ENCODE assay signal across 21 cellular contexts in the genomic region with DNA sequence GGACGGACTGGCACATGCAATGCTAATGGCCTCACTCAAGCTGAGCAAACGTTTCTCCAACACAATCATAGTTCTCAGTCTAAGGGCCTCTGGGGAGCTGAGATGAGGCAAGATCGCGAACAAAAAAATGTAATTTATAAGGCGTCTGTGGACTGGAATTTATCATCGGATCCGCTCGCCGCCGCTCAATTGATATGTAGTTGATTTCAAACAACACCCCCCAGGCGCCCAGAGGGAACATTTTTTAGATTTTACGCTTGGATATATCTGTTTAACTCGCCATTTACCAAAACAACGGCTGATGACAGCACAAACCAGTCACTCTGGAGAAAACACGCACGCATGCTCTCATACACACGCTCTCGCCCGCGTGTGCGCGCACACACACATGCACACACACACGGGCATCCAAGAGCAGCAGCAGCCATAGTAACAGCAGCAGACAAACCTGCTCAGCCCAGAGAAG.
DNase-seq lines count a peak whose midpoint lies in the region; ATAC-seq lines count a peak whose summit lies in the region.
"Had no signal": no experiment of that assay in that cellular context is flagged by ENCODE, and none has a peak within 500 bp of the region (broad histone marks: within the 10 kb centered on the region; RNA-seq: fewer than 3 reads in every experiment).

No MANE protein-coding gene starts in this region.

- no peaks in the 10 kb centered on the region for H3K79me1 ChIP-seq in neuronal stem cell (ENCODE audit: low read depth, low read length)

- no peak overlapping the region for H4K91ac ChIP-seq in neuronal stem cell (ENCODE audit: low read depth, low read length, poor library complexity)

- H3K4me3 ChIP-seq in neuronal stem cell (ENCODE audit: low read length in 2 of 2): no peak overlapping the region
- H3K4me3 ChIP-seq: skin epidermis had no signal

- peak overlapping the region; percentile 47 for H3K9ac ChIP-seq in neuronal stem cell (ENCODE audit: low read depth, low read length, poor library complexity)

- H2BK12ac ChIP-seq in neuronal stem cell (ENCODE audit: low read length): peak overlapping the region; percentile 88

- H3K36me3 ChIP-seq in neuronal stem cell (replicated peaks in 1 of 2; ENCODE audit: control insufficient read depth in 2 of 2, insufficient read depth in 2 of 2, low read length in 2 of 2): no peaks in the 10 kb centered on the region

- peak overlapping the region; percentile 50 for H2BK15ac ChIP-seq in neuronal stem cell (ENCODE audit: low read length)

- no peak overlapping the region for H2AFZ ChIP-seq in neuronal stem cell (ENCODE audit: low read length)

- no peaks in the 10 kb centered on the region for H3K36me3 Mint-ChIP-seq in activated naive CD8-positive, alpha-beta T cell treated with anti-CD3 and anti-CD28 coated beads for 36 hours
- H3K36me3 Mint-ChIP-seq: immature natural killer cell, memory B cell had no signal

- WGBS in neuronal stem cell (ENCODE audit: extremely low coverage in 2 of 2, insufficient read length in 2 of 2, insufficient replicate concordance in 1 of 2), 2 donors: no CpG with 5 or more reads among the region's 23 CpGs

- no peaks in the 10 kb centered on the region for H3K9me3 Mint-ChIP-seq in activated naive CD8-positive, alpha-beta T cell treated with anti-CD3 and anti-CD28 coated beads for 36 hours
- H3K9me3 Mint-ChIP-seq: activated T-cell treated with anti-CD3 and anti-CD28 coated beads, Interleukin-2, amount 50 U/mL, for 24 hours; T-helper 2 cell treated with Interferon-gamma antibody and Interleukin-4, amounts not matched to agents 5 μg/mL and 100 μg/mL, for 36 hours had no signal

- H2AK5ac ChIP-seq in neuronal stem cell (ENCODE audit: low read depth, low read length): no peak overlapping the region

- H3K18ac ChIP-seq in neuronal stem cell (ENCODE audit: low read length): peak overlapping the region; percentile 79

- no peak overlapping the region for H3K27ac Mint-ChIP-seq in activated naive CD8-positive, alpha-beta T cell treated with anti-CD3 and anti-CD28 coated beads for 36 hours
- H3K27ac Mint-ChIP-seq: activated naive CD4-positive, alpha-beta T cell treated with anti-CD3 and anti-CD28 coated beads, Interleukin-2, amount 50 U/mL, for 72 hours; activated T-cell treated with anti-CD3 and anti-CD28 coated beads, Interleukin-2, amount 50 U/mL, for 24 hours; B cell; immature natural killer cell; memory B cell; T-helper 2 cell treated with Interferon-gamma antibody and Interleukin-4, amounts not matched to agents 5 μg/mL and 100 μg/mL, for 36 hours had no signal

- peaks cover 0 to 3% of the 10 kb centered on the region in 2 donors for H3K9me3 ChIP-seq in neuronal stem cell (replicated peaks in 1 of 2; ENCODE audit: control insufficient read depth in 2 of 2, insufficient read depth in 1 of 2, low read depth in 1 of 2, low read length in 2 of 2)

- no peak overlapping the region for H4K8ac ChIP-seq in neuronal stem cell (ENCODE audit: low read depth, low read length)

- in situ Hi-C loops in G401 (cut with HindIII; ENCODE audit: low sequenced_read_pairs): no loop called here

- H3K27me3 Mint-ChIP-seq in activated naive CD8-positive, alpha-beta T cell treated with anti-CD3 and anti-CD28 coated beads for 36 hours: peaks cover 43% of the 10 kb centered on the region

- H3K27me3 ChIP-seq in neuronal stem cell (ENCODE audit: control insufficient read depth in 3 of 3, insufficient read depth in 3 of 3, low read depth in 1 of 3, low read length in 3 of 3): peaks cover 0 to 25% (median 0%) of the 10 kb centered on the region in 3 experiments

- no peak overlapping the region for H2BK120ac ChIP-seq in neuronal stem cell (ENCODE audit: low read depth, low read length)

- H3K4me1 ChIP-seq in neuronal stem cell (ENCODE audit: control insufficient read depth in 2 of 2, insufficient read depth in 1 of 2, low read depth in 1 of 2, low read length in 2 of 2): peaks cover 0 to 13% of the 10 kb centered on the region in 2 donors

- DNase-seq in G401 (ENCODE audit: low spot score) (peak; percentile 58), NCI-H2081 (lab: John Stamatoyannopoulos, UW) (peak; percentile 70 to 85), anterior cingulate cortex (lab: John Stamatoyannopoulos, UW) (peak in 40 of 58 donors; percentile 1 to 71 (median 36)), neuronal stem cell (ENCODE audit: low spot score) (no peak), kidney glomerular epithelial cell (lab: John Stamatoyannopoulos, UW) (no peak)
- no peak for DNase-seq in activated naive CD8-positive, alpha-beta T cell treated with anti-CD3 and anti-CD28 coated beads for 36 hours
- DNase-seq: activated CD4-positive, alpha-beta T cell treated with anti-CD3 and anti-CD28 coated beads for 48 hours; activated T-cell treated with anti-CD3 and anti-CD28 coated beads, Interleukin-2, amount 50 U/mL, for 24 hours; central memory CD4-positive, alpha-beta T cell; immature natural killer cell; MV-4-11; Right ventricle myocardium superior; stimulated activated naive CD4-positive, alpha-beta T cell had no signal

- H3K4ac ChIP-seq in neuronal stem cell (ENCODE audit: low read length): no peak overlapping the region

- H3K4me1 Mint-ChIP-seq in activated naive CD8-positive, alpha-beta T cell treated with anti-CD3 and anti-CD28 coated beads for 36 hours: no peaks in the 10 kb centered on the region
- H3K4me1 Mint-ChIP-seq: B cell, immature natural killer cell, memory B cell had no signal

- no peak overlapping the region for H3K4me3 Mint-ChIP-seq in activated naive CD8-positive, alpha-beta T cell treated with anti-CD3 and anti-CD28 coated beads for 36 hours
- H3K4me3 Mint-ChIP-seq: activated T-cell treated with anti-CD3 and anti-CD28 coated beads, Interleukin-2, amount 50 U/mL, for 24 hours; B cell; immature natural killer cell; memory B cell; T-helper 2 cell treated with Interferon-gamma antibody and Interleukin-4, amounts not matched to agents 5 μg/mL and 100 μg/mL, for 36 hours had no signal

- H3K14ac ChIP-seq in neuronal stem cell (ENCODE audit: low read length): no peak overlapping the region

- H2BK5ac ChIP-seq in neuronal stem cell (ENCODE audit: low read length): no peak overlapping the region

- H3K27ac ChIP-seq in neuronal stem cell (replicated peaks; ENCODE audit: low read length): peak overlapping the region; percentile 26
- H3K27ac ChIP-seq: skin epidermis had no signal

- ATAC-seq in HG02973 (IDR thresholded peaks at IDR 0.05; ENCODE audit: unreplicated experiment) (no peak), HG02763 (IDR thresholded peaks at IDR 0.05; ENCODE audit: unreplicated experiment) (no peak)
- ATAC-seq: activated naive CD4-positive, alpha-beta T cell treated with anti-CD3 and anti-CD28 coated beads, Interleukin-2, amount 50 U/mL, for 72 hours; HepG2 had no signal

- H3K4me2 ChIP-seq in neuronal stem cell (ENCODE audit: insufficient read depth, low read length, poor library complexity, severe bottlenecking): peak overlapping the region; percentile 28

- H3K23ac ChIP-seq in neuronal stem cell (ENCODE audit: low read depth, low read length, poor library complexity): no peak overlapping the region

Comparison
In these comparisons a context has a peak if more than half of its experiments do, and no peak if none do; other contexts are left out.
1. DNase-seq: peak in G401 (single experiment), NCI-H2081 (2 of 2) and anterior cingulate cortex (40 of 58); none in neuronal stem cell (single experiment), activated naive CD8-positive, alpha-beta T cell treated with anti-CD3 and anti-CD28 coated beads for 36 hours (single experiment) and kidney glomerular epithelial cell (single experiment).